Comparison of ENCODE assay signal across 8 cellular contexts in genomic region chr2:240557808-240558207, GRCh38. TPM values are rescaled to one million over a fixed set of nuclear protein-coding genes. Genes with fewer than 3 reads are reported as not detected.
DNase-seq lines count a peak whose midpoint lies in the region; ATAC-seq and TF ChIP-seq lines count a peak whose summit lies in the region.

A gene with protein sequence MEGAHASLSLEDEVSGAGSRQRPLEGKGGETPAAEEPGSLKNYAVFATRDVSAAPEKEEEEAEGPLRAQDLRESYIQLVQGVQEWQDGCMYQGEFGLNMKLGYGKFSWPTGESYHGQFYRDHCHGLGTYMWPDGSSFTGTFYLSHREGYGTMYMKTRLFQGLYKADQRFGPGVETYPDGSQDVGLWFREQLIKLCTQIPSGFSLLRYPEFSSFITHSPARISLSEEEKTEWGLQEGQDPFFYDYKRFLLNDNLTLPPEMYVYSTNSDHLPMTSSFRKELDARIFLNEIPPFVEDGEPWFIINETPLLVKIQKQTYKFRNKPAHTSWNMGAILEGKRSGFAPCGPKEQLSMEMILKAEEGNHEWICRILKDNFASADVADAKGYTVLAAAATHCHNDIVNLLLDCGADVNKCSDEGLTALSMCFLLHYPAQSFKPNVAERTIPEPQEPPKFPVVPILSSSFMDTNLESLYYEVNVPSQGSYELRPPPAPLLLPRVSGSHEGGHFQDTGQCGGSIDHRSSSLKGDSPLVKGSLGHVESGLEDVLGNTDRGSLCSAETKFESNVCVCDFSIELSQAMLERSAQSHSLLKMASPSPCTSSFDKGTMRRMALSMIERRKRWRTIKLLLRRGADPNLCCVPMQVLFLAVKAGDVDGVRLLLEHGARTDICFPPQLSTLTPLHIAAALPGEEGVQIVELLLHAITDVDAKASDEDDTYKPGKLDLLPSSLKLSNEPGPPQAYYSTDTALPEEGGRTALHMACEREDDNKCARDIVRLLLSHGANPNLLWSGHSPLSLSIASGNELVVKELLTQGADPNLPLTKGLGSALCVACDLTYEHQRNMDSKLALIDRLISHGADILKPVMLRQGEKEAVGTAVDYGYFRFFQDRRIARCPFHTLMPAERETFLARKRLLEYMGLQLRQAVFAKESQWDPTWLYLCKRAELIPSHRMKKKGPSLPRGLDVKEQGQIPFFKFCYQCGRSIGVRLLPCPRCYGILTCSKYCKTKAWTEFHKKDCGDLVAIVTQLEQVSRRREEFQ (minus strand): TSS chr2:240557988. CDS start chr2:240557335, 653 bp downstream.

- no peaks in the 10 kb centered on the region for H3K27me3 ChIP-seq in MG63

- ATAC-seq in HG03342 (IDR thresholded peaks at IDR 0.05; ENCODE audit: unreplicated experiment) (no peak), GM18907 (IDR thresholded peaks at IDR 0.05; ENCODE audit: unreplicated experiment) (no peak)

- H3K9me3 Mint-ChIP-seq in stimulated activated naive CD8-positive, alpha-beta T cell treated with anti-CD3 and anti-CD28 coated beads, Interleukin-15, Interleukin-2, amounts not matched to agents 100 ng/mL and 50 ng/mL, for 24 hours, result no peaks in the 10 kb centered on the region

- peak within 1 kb of the TSS; percentile 91 for H3K27ac Mint-ChIP-seq in stimulated activated naive CD8-positive, alpha-beta T cell treated with anti-CD3 and anti-CD28 coated beads, Interleukin-15, Interleukin-2, amounts not matched to agents 100 ng/mL and 50 ng/mL, for 24 hours

- peaks cover 47% of the 10 kb centered on the region for H3K36me3 Mint-ChIP-seq in stimulated activated naive CD8-positive, alpha-beta T cell treated with anti-CD3 and anti-CD28 coated beads, Interleukin-15, Interleukin-2, amounts not matched to agents 100 ng/mL and 50 ng/mL, for 24 hours (ENCODE audit: low read depth)

- H3K4me3 ChIP-seq in MG63, result peak within 1 kb of the TSS; percentile 38

- no peaks in the 10 kb centered on the region for H3K27me3 Mint-ChIP-seq in stimulated activated naive CD8-positive, alpha-beta T cell treated with anti-CD3 and anti-CD28 coated beads, Interleukin-15, Interleukin-2, amounts not matched to agents 100 ng/mL and 50 ng/mL, for 24 hours

- H3K36me3 ChIP-seq in MG63, result peaks cover 45% of the 10 kb centered on the region

- peaks cover 55% of the 10 kb centered on the region for H3K4me1 Mint-ChIP-seq in stimulated activated naive CD8-positive, alpha-beta T cell treated with anti-CD3 and anti-CD28 coated beads, Interleukin-15, Interleukin-2, amounts not matched to agents 100 ng/mL and 50 ng/mL, for 24 hours (ENCODE audit: low read depth)

- TF ChIP-seq POLR2A in erythroblast (IDR thresholded peaks at IDR 0.05; ENCODE audit: low read length), result peak; percentile 14

- H3K9me3 ChIP-seq in MG63, result no peaks in the 10 kb centered on the region; the same call in 1 of the 2 replicates

- peak within 1 kb of the TSS; percentile 89 for H3K4me3 Mint-ChIP-seq in stimulated activated naive CD8-positive, alpha-beta T cell treated with anti-CD3 and anti-CD28 coated beads, Interleukin-15, Interleukin-2, amounts not matched to agents 100 ng/mL and 50 ng/mL, for 24 hours

- peak; percentile 96 for DNase-seq in AG08396 (ENCODE audit: low spot score)
- DNase-seq in MG63, result peak; percentile 78
- peak; percentile 86 for DNase-seq in activated CD8-positive, alpha-beta memory T cell treated with anti-CD3 and anti-CD28 coated beads, Interleukin-2, amount 50 U/mL, for 48 hours
- DNase-seq in erythroblast (lab: John Stamatoyannopoulos, UW), result peak; percentile 86 to 89
- DNase-seq in middle frontal gyrus (ENCODE audit: extremely low spot score, low spot score), result peak; percentile 31

RNA-seq across cellular contexts. Expression of the gene that starts here (rescaled TPM):
- 10.2 and 23.8 TPM in 2 replicates for total RNA-seq in MG63 (2014; rRNA removed; shearing (Covaris generic); ENCODE audit: low replicate concordance)

Comparison
In these comparisons a context has a peak if more than half of its experiments do, and no peak if none do; other contexts are left out.
1. DNase-seq: peak in every context shown above with its lines; median percentile 96 in AG08396; 88 in erythroblast; 86 in activated CD8-positive, alpha-beta memory T cell treated with anti-CD3 and anti-CD28 coated beads, Interleukin-2, amount 50 U/mL, for 48 hours; 78 in MG63; 31 in middle frontal gyrus.